In genomic region chrX:13693341-13693871, GRCh38 we compare ENCODE assay signal across 9 cellular contexts. TPM values are rescaled to one million over a fixed set of nuclear protein-coding genes. Genes with fewer than 3 reads are reported as not detected.
A peak's percentile ranks its signal among the peaks of the same experiment; 100 is the strongest.
DNase-seq lines count a peak whose midpoint lies in the region; ATAC-seq and TF ChIP-seq lines count a peak whose summit lies in the region.
"Had no signal": no experiment of that assay in that cellular context is flagged by ENCODE, and none has a peak within 500 bp of the region (broad histone marks: within the 10 kb centered on the region; RNA-seq: fewer than 3 reads in every experiment).

No MANE protein-coding gene starts in this region.

- ATAC-seq in CD4-positive, CD25-positive, alpha-beta regulatory T cell (ENCODE audit: low read depth in 2 of 2): no peak
- no peak for ATAC-seq in IMR-90 (ENCODE audit: low read depth)
- ATAC-seq in body of pancreas: peak; percentile 13
- ATAC-seq in naive thymus-derived CD8-positive, alpha-beta T cell: no peak
- no peak for ATAC-seq in GM18858 (IDR thresholded peaks at IDR 0.05; ENCODE audit: unreplicated experiment)

- CTCF ChIA-PET in IMR-90 (lab: Yijun Ruan, JAX): interaction anchor here (0.5 kb wide), 1 partner anchor 15 kb away, joined by 8 read pairs; no protein-coding TSS in a partner anchor

- H3K23ac ChIP-seq in IMR-90 (ENCODE audit: low read depth, low read length) (no peak overlapping the region), neuronal stem cell (ENCODE audit: low read depth, low read length, poor library complexity) (no peak overlapping the region)

- H3K9me3 Mint-ChIP-seq in CD4-positive, CD25-positive, alpha-beta regulatory T cell: no peaks in the 10 kb centered on the region
- peaks cover 0 to 4% (median 0%) of the 10 kb centered on the region in 9 donors for H3K9me3 Mint-ChIP-seq in naive thymus-derived CD8-positive, alpha-beta T cell

- H3K9ac ChIP-seq in IMR-90 (ENCODE audit: low read depth, low read length) (no peak overlapping the region), neuronal stem cell (ENCODE audit: low read depth, low read length, poor library complexity) (no peak overlapping the region)

- peaks cover 15 to 73% (median 47%) of the 10 kb centered on the region in 4 donors for H3K4me1 Mint-ChIP-seq in CD4-positive, CD25-positive, alpha-beta regulatory T cell
- H3K4me1 Mint-ChIP-seq in naive thymus-derived CD8-positive, alpha-beta T cell: peaks cover 24 to 77% (median 63%) of the 10 kb centered on the region in 4 donors

- H3K4me3 ChIP-seq in CD4-positive, CD25-positive, alpha-beta regulatory T cell (ENCODE audit: low read depth, low read length): peak overlapping the region; percentile 19
- H3K4me3 ChIP-seq in IMR-90 (ENCODE audit: insufficient read depth, low read depth, low read length): no peak overlapping the region
- H3K4me3 ChIP-seq in body of pancreas: no peak overlapping the region
- H3K4me3 ChIP-seq in neuronal stem cell (ENCODE audit: low read length in 2 of 2): no peak overlapping the region

- H2AK9ac ChIP-seq in IMR-90 (replicated peaks; ENCODE audit: low read depth, low read length, poor library complexity): no peak overlapping the region

- no peak overlapping the region for H2BK12ac ChIP-seq in neuronal stem cell (ENCODE audit: low read length)

- no peak overlapping the region for H4K8ac ChIP-seq in IMR-90 (ENCODE audit: low read depth in 2 of 2, low read length in 2 of 2)
- no peak overlapping the region for H4K8ac ChIP-seq in neuronal stem cell (ENCODE audit: low read depth, low read length)

- no peak overlapping the region for H2BK20ac ChIP-seq in IMR-90 (ENCODE audit: low read depth, low read length)

- H2AK5ac ChIP-seq in IMR-90 (ENCODE audit: low read depth, low read length): no peak overlapping the region
- no peak overlapping the region for H2AK5ac ChIP-seq in neuronal stem cell (ENCODE audit: low read depth, low read length)

- no peak for TF ChIP-seq CTCF in IMR-90 (conservative IDR thresholded peaks at IDR 0.05; ENCODE audit: low read depth, low read length)
- TF ChIP-seq CTCF in body of pancreas (IDR thresholded peaks at IDR 0.05): no peak

- H2BK120ac ChIP-seq in IMR-90 (ENCODE audit: low read depth, low read length) (no peak overlapping the region), neuronal stem cell (ENCODE audit: low read depth, low read length) (no peak overlapping the region)

- no peak for DNase-seq in CD4-positive, CD25-positive, alpha-beta regulatory T cell
- no peak for DNase-seq in IMR-90
- DNase-seq in body of pancreas: peak; percentile 30 to 45 (median 36)
- DNase-seq in naive thymus-derived CD8-positive, alpha-beta T cell: no peak
- no peak for DNase-seq in retina
- DNase-seq in NK-92 (lab: John Stamatoyannopoulos, UW; ENCODE audit: unreplicated experiment): no peak
- DNase-seq in neuronal stem cell (ENCODE audit: low spot score): no peak
- DNase-seq: DMS153 had no signal

- H3K14ac ChIP-seq in IMR-90 (replicated peaks; ENCODE audit: low read depth, low read length) (no peak overlapping the region), neuronal stem cell (ENCODE audit: low read length) (no peak overlapping the region)

- H2AFZ ChIP-seq in IMR-90 (replicated peaks; ENCODE audit: low read length, poor library complexity) (no peak overlapping the region), neuronal stem cell (ENCODE audit: low read length) (no peak overlapping the region)

- H4K91ac ChIP-seq in IMR-90 (ENCODE audit: insufficient read depth, low read depth, low read length) (no peak overlapping the region), neuronal stem cell (ENCODE audit: low read depth, low read length, poor library complexity) (no peak overlapping the region)

- POLR2A ChIA-PET in IMR-90 (lab: Charles Lee; ENCODE audit: unreplicated experiment): no interaction called here
- POLR2A ChIA-PET in naive thymus-derived CD8-positive, alpha-beta T cell (lab: Charles Lee): interaction anchor here (2.4 kb wide), 1 partner anchor 41 kb away, joined by 8 read pairs; the partner anchor contains the start of genes OFD1 and TRAPPC2

- peaks cover 52% of the 10 kb centered on the region for H4K20me1 ChIP-seq in IMR-90 (ENCODE audit: insufficient read depth, low read length)

- TF ChIP-seq RAD21 in IMR-90 (IDR thresholded peaks at IDR 0.05; ENCODE audit: low read length): no peak

- in situ Hi-C loops in IMR-90 (cut with MboI; ENCODE audit: low sequenced_read_pairs): no loop called here

- dilution Hi-C loops in IMR-90 (cut with HindIII; ENCODE audit: low sequenced_read_pairs, unreplicated experiment): no loop called here

- no peaks in the 10 kb centered on the region for H3K27me3 Mint-ChIP-seq in CD4-positive, CD25-positive, alpha-beta regulatory T cell
- no peaks in the 10 kb centered on the region for H3K27me3 Mint-ChIP-seq in naive thymus-derived CD8-positive, alpha-beta T cell

- 71% methylated on average over 1 of the region's 6 CpGs; no CpG with 5 or more reads in 1 of the 2 experiments for WGBS in IMR-90 (ENCODE audit: extremely low coverage in 2 of 2, insufficient read length in 1 of 2), 2 experiments
- 23 to 39% methylated on average over 6 of the region's 6 CpGs for WGBS in body of pancreas, 2 donors
- WGBS in neuronal stem cell (ENCODE audit: extremely low coverage in 2 of 2, insufficient read length in 2 of 2, insufficient replicate concordance in 1 of 2), 2 donors: no CpG with 5 or more reads among the region's 6 CpGs

- H3K9me3 ChIP-seq in CD4-positive, CD25-positive, alpha-beta regulatory T cell (ENCODE audit: control insufficient read depth in 2 of 2, low read length in 2 of 2): no peaks in the 10 kb centered on the region
- H3K9me3 ChIP-seq in IMR-90 (ENCODE audit: control insufficient read depth, insufficient read depth, low read length) (no peaks in the 10 kb centered on the region), body of pancreas (no peaks in the 10 kb centered on the region), neuronal stem cell (replicated peaks in 1 of 2; ENCODE audit: control insufficient read depth in 2 of 2, insufficient read depth in 1 of 2, low read depth in 1 of 2, low read length in 2 of 2) (no peaks in the 10 kb centered on the region)

- H3K9me1 ChIP-seq in IMR-90 (ENCODE audit: insufficient read depth, low read length): peaks cover 3% of the 10 kb centered on the region; the same call in 1 of the 2 replicates

- H3K4ac ChIP-seq in IMR-90 (ENCODE audit: low read depth, low read length) (no peak overlapping the region), neuronal stem cell (ENCODE audit: low read length) (no peak overlapping the region)

- H3K27ac Mint-ChIP-seq in CD4-positive, CD25-positive, alpha-beta regulatory T cell: peak overlapping the region in 2 of 3 donors; percentile 10 to 83
- H3K27ac Mint-ChIP-seq in naive thymus-derived CD8-positive, alpha-beta T cell: peak overlapping the region in 9 of 10 donors; percentile 1 to 85 (median 32)

- H3K27me3 ChIP-seq in CD4-positive, CD25-positive, alpha-beta regulatory T cell (ENCODE audit: control insufficient read depth, insufficient read depth, low read length): no peaks in the 10 kb centered on the region
- H3K27me3 ChIP-seq in IMR-90 (ENCODE audit: control insufficient read depth, insufficient read depth, low read length) (no peaks in the 10 kb centered on the region; the same call in 1 of the 2 replicates), body of pancreas (no peaks in the 10 kb centered on the region), neuronal stem cell (ENCODE audit: control insufficient read depth in 3 of 3, insufficient read depth in 3 of 3, low read depth in 1 of 3, low read length in 3 of 3) (peaks cover 0 to under 1% (median 0%) of the 10 kb centered on the region in 3 experiments)

- H3K4me2 ChIP-seq in IMR-90 (ENCODE audit: low read depth, low read length) (peak overlapping the region; percentile 36; the same call in 1 of the 2 replicates), neuronal stem cell (ENCODE audit: insufficient read depth, low read length, poor library complexity, severe bottlenecking) (no peak overlapping the region)

- peaks cover 22 to 58% of the 10 kb centered on the region in 2 experiments for H3K79me1 ChIP-seq in IMR-90 (ENCODE audit: low read depth in 1 of 2, low read length in 2 of 2)
- no peaks in the 10 kb centered on the region for H3K79me1 ChIP-seq in neuronal stem cell (ENCODE audit: low read depth, low read length)

- no peak overlapping the region for H2BK5ac ChIP-seq in IMR-90 (ENCODE audit: low read depth, low read length, poor library complexity, severe bottlenecking)
- no peak overlapping the region for H2BK5ac ChIP-seq in neuronal stem cell (ENCODE audit: low read length)

- BruUV-seq in IMR-90 (replicated peaks; lab: Mats Ljungman, UMichigan): no TSS peak

- H3K27ac ChIP-seq in CD4-positive, CD25-positive, alpha-beta regulatory T cell (ENCODE audit: insufficient read depth, low read length, poor library complexity, severe bottlenecking): no peak overlapping the region
- H3K27ac ChIP-seq in IMR-90 (ENCODE audit: insufficient read depth, low read length): peak overlapping the region; percentile 5; the same call in 1 of the 2 replicates
- H3K27ac ChIP-seq in body of pancreas: peak overlapping the region in 3 of 4 donors; percentile 58 to 99 (median 66)
- no peak overlapping the region for H3K27ac ChIP-seq in neuronal stem cell (replicated peaks; ENCODE audit: low read length)

- H2BK15ac ChIP-seq in IMR-90 (ENCODE audit: low read depth, low read length): no peak overlapping the region
- no peak overlapping the region for H2BK15ac ChIP-seq in neuronal stem cell (ENCODE audit: low read length)

- intact Hi-C loops in IMR-90 (cut with micrococcal nuclease): loop anchor here (5.0 kb wide), 1 partner anchor 39 kb away; the partner anchor contains the start of genes OFD1 and TRAPPC2
- intact Hi-C loops in body of pancreas (cut with DNase I): no loop called here

- no peaks in the 10 kb centered on the region for H3K36me3 Mint-ChIP-seq in CD4-positive, CD25-positive, alpha-beta regulatory T cell
- H3K36me3 Mint-ChIP-seq in naive thymus-derived CD8-positive, alpha-beta T cell: peaks cover 0 to 6% (median 5%) of the 10 kb centered on the region in 3 donors

- H3K56ac ChIP-seq in IMR-90 (ENCODE audit: extremely low read depth, insufficient read depth, low read length): no peak overlapping the region

- TF ChIP-seq POLR2A in IMR-90 (IDR thresholded peaks at IDR 0.05; ENCODE audit: low read depth, low read length) (no peak), body of pancreas (IDR thresholded peaks at IDR 0.05) (no peak)

- H3K36me3 ChIP-seq in CD4-positive, CD25-positive, alpha-beta regulatory T cell (ENCODE audit: control insufficient read depth, insufficient read depth, low read length): no peaks in the 10 kb centered on the region
- H3K36me3 ChIP-seq in IMR-90 (ENCODE audit: control insufficient read depth, insufficient read depth, low read length) (peaks cover 2% of the 10 kb centered on the region), body of pancreas (replicated peaks in 1 of 2; ENCODE audit: insufficient read depth in 1 of 2, low read depth in 2 of 2) (no peaks in the 10 kb centered on the region), neuronal stem cell (replicated peaks in 1 of 2; ENCODE audit: control insufficient read depth in 2 of 2, insufficient read depth in 2 of 2, low read length in 2 of 2) (peaks cover 0 to 8% of the 10 kb centered on the region in 2 donors)

- peak overlapping the region in 3 of 4 donors; percentile 7 to 30 (median 24) for H3K4me3 Mint-ChIP-seq in CD4-positive, CD25-positive, alpha-beta regulatory T cell
- peak overlapping the region in 8 of 10 donors; percentile 7 to 71 (median 28) for H3K4me3 Mint-ChIP-seq in naive thymus-derived CD8-positive, alpha-beta T cell

- no peak overlapping the region for H3K18ac ChIP-seq in IMR-90 (ENCODE audit: low read depth, low read length)
- H3K18ac ChIP-seq in neuronal stem cell (ENCODE audit: low read length): no peak overlapping the region

- H3K4me1 ChIP-seq in CD4-positive, CD25-positive, alpha-beta regulatory T cell (ENCODE audit: control insufficient read depth, insufficient read depth, low read length, poor library complexity, severe bottlenecking): peaks cover 25% of the 10 kb centered on the region
- H3K4me1 ChIP-seq in IMR-90 (ENCODE audit: control insufficient read depth, insufficient read depth, low read length) (peaks cover 7% of the 10 kb centered on the region), body of pancreas (peaks cover 51% of the 10 kb centered on the region), neuronal stem cell (ENCODE audit: control insufficient read depth in 2 of 2, insufficient read depth in 1 of 2, low read depth in 1 of 2, low read length in 2 of 2) (peaks cover 0 to 12% of the 10 kb centered on the region in 2 donors)

- H4K5ac ChIP-seq in IMR-90 (ENCODE audit: low read depth, low read length): no peak overlapping the region

RNA-seq across cellular contexts. Expression of gene RAB9A, which starts 4.5 kb away (rescaled TPM):
- total RNA-seq in CD4-positive, CD25-positive, alpha-beta regulatory T cell: 22.8 TPM
- polyA plus RNA-seq in CD4-positive, CD25-positive, alpha-beta regulatory T cell: 10 to 100 TPM; 23.1 to 33.4 (median 26.7) TPM
- 15.8 and 26.7 TPM in 2 replicates for total RNA-seq in IMR-90 (2012; rRNA removed)
- polyA plus RNA-seq in IMR-90 (2012; rRNA removed): 15.6 and 22.3 TPM in 2 replicates
- 5.8 and 7.9 TPM in 2 replicates for polyA plus RNA-seq in IMR-90 (2012; cell fraction: cytosol; rRNA removed)
- polyA plus RNA-seq in IMR-90 (2012; cell fraction: nucleus; rRNA removed; ENCODE audit: low replicate concordance): 2.2 and 12.0 TPM in 2 replicates
- 10 to 100 TPM; 14.3 to 15.5 TPM for total RNA-seq in body of pancreas
- total RNA-seq in naive thymus-derived CD8-positive, alpha-beta T cell: 10 to 100 TPM; 13.7 to 14.0 TPM
- polyA plus RNA-seq in naive thymus-derived CD8-positive, alpha-beta T cell: 10 to 100 TPM; 15.6 to 22.1 (median 17.3) TPM
- 14.9 TPM for polyA plus RNA-seq in neuronal stem cell (2013, experiment 1 of 2)
- 15.2 TPM for polyA plus RNA-seq in neuronal stem cell (2013, experiment 2 of 2)

RNA-seq across cellular contexts. Expression of gene TCEANC, which starts 40.5 kb away (rescaled TPM):
- total RNA-seq in CD4-positive, CD25-positive, alpha-beta regulatory T cell: 7.0 TPM
- polyA plus RNA-seq in CD4-positive, CD25-positive, alpha-beta regulatory T cell: 10 to 100 TPM in 2 of 4 donors, 1 to 10 TPM in 2; 7.1 to 13.3 (median 9.7) TPM
- total RNA-seq in IMR-90 (2012; rRNA removed) (1.4 and 2.5 TPM in 2 replicates), body of pancreas (1 to 10 TPM; 3.1 to 5.3 TPM)
- polyA plus RNA-seq in IMR-90 (2012; rRNA removed): 0.53 and 0.99 TPM in 2 replicates
- 0.09 and 0.13 TPM in 2 replicates for polyA plus RNA-seq in IMR-90 (2012; cell fraction: cytosol; rRNA removed)
- 0.16 and 2.1 TPM in 2 replicates for polyA plus RNA-seq in IMR-90 (2012; cell fraction: nucleus; rRNA removed; ENCODE audit: low replicate concordance)
- total RNA-seq in naive thymus-derived CD8-positive, alpha-beta T cell: 10 to 100 TPM; 13.7 to 14.5 TPM
- polyA plus RNA-seq in naive thymus-derived CD8-positive, alpha-beta T cell: 10 to 100 TPM in 1 of 3 donors, 1 to 10 TPM in 2; 6.2 to 11.5 (median 8.7) TPM
- 1.9 TPM for polyA plus RNA-seq in neuronal stem cell (2013, experiment 1 of 2)
- 1.9 TPM for polyA plus RNA-seq in neuronal stem cell (2013, experiment 2 of 2)

RNA-seq across cellular contexts. Expression of gene TRAPPC2, which starts 41.0 kb away (rescaled TPM):
- 31.3 TPM for total RNA-seq in CD4-positive, CD25-positive, alpha-beta regulatory T cell
- polyA plus RNA-seq in CD4-positive, CD25-positive, alpha-beta regulatory T cell: 10 to 100 TPM; 36.8 to 46.9 (median 41.1) TPM
- total RNA-seq in IMR-90 (2012; rRNA removed) (13.8 and 19.2 TPM in 2 replicates), body of pancreas (10 to 100 TPM; 14.5 to 28.5 TPM)
- 6.7 and 11.3 TPM in 2 replicates for polyA plus RNA-seq in IMR-90 (2012; rRNA removed)
- polyA plus RNA-seq in IMR-90 (2012; cell fraction: cytosol; rRNA removed): 4.9 and 10.1 TPM in 2 replicates
- 7.3 and 28.8 TPM in 2 replicates for polyA plus RNA-seq in IMR-90 (2012; cell fraction: nucleus; rRNA removed; ENCODE audit: low replicate concordance)
- 10 to 100 TPM; 34.3 to 35.5 TPM for total RNA-seq in naive thymus-derived CD8-positive, alpha-beta T cell
- 10 to 100 TPM; 25.7 to 51.5 (median 31.9) TPM for polyA plus RNA-seq in naive thymus-derived CD8-positive, alpha-beta T cell
- 8.2 TPM for polyA plus RNA-seq in neuronal stem cell (2013, experiment 1 of 2)
- polyA plus RNA-seq in neuronal stem cell (2013, experiment 2 of 2): 9.0 TPM

RNA-seq across cellular contexts. Expression of gene OFD1, which starts 41.1 kb away (rescaled TPM):
- total RNA-seq in CD4-positive, CD25-positive, alpha-beta regulatory T cell: 79.9 TPM
- polyA plus RNA-seq in CD4-positive, CD25-positive, alpha-beta regulatory T cell: 10 to 100 TPM; 26.9 to 36.3 (median 32.0) TPM
- total RNA-seq in IMR-90 (2012; rRNA removed) (8.4 and 10.6 TPM in 2 replicates), body of pancreas (10 to 100 TPM; 27.5 to 36.6 TPM)
- polyA plus RNA-seq in IMR-90 (2012; rRNA removed): 7.7 and 8.6 TPM in 2 replicates
- 2.5 and 5.2 TPM in 2 replicates for polyA plus RNA-seq in IMR-90 (2012; cell fraction: cytosol; rRNA removed)
- 19.8 and 41.0 TPM in 2 replicates for polyA plus RNA-seq in IMR-90 (2012; cell fraction: nucleus; rRNA removed; ENCODE audit: low replicate concordance)
- total RNA-seq in naive thymus-derived CD8-positive, alpha-beta T cell: 100 to 1,000 TPM; 119 to 127 TPM
- 10 to 100 TPM; 27.3 to 37.6 (median 33.8) TPM for polyA plus RNA-seq in naive thymus-derived CD8-positive, alpha-beta T cell
- 21.9 TPM for polyA plus RNA-seq in neuronal stem cell (2013, experiment 1 of 2)
- 24.0 TPM for polyA plus RNA-seq in neuronal stem cell (2013, experiment 2 of 2)

Comparison
In these comparisons a context has a peak if more than half of its experiments do, and no peak if none do; other contexts are left out.
1. DNase-seq: peak in body of pancreas (4 of 4); none in CD4-positive, CD25-positive, alpha-beta regulatory T cell (0 of 3), IMR-90 (single experiment), naive thymus-derived CD8-positive, alpha-beta T cell (0 of 10), retina (single experiment), NK-92 (single experiment) and neuronal stem cell (single experiment).
2. H3K27ac ChIP-seq: peak in IMR-90 (single experiment) and body of pancreas (3 of 4); none in CD4-positive, CD25-positive, alpha-beta regulatory T cell (single experiment) and neuronal stem cell (single experiment).